In genomic region chr11:120142701-120143100, GRCh38 we compare ENCODE assay signal across 8 cellular contexts. TPM values are rescaled to one million over a fixed set of nuclear protein-coding genes. Genes with fewer than 3 reads are reported as not detected.
"Had no signal": no experiment of that assay in that cellular context is flagged by ENCODE, and none has a peak within 500 bp of the region (broad histone marks: within the 10 kb centered on the region; RNA-seq: fewer than 3 reads in every experiment).

No MANE protein-coding gene starts in this region.

RNA-seq across cellular contexts. Expression of gene TRIM29, which starts 4.8 kb away (rescaled TPM):
- total RNA-seq: activated B cell treated with CpG ODN at 0.5 μM for 24 hours; activated CD4-positive, alpha-beta memory T cell treated with anti-CD3 and anti-CD28 coated beads for 36 hours; activated CD4-positive, alpha-beta T cell treated with anti-CD3 and anti-CD28 coated beads, Interleukin-2, amount 10 ng/mL, durations not matched to agents 24 days and 14 days; activated CD8-positive, alpha-beta memory T cell treated with anti-CD3 and anti-CD28 coated beads for 36 hours; activated CD8-positive, alpha-beta T cell treated with anti-CD3 and anti-CD28 coated beads for 36 hours; activated naive CD8-positive, alpha-beta T cell treated with anti-CD3 and anti-CD28 coated beads, Interleukin-2, amount 10 ng/mL, durations not matched to agents 7 days and 5 days; activated T-helper 2 cell treated with anti-CD3 and anti-CD28 coated beads, Interferon-gamma antibody, Interleukin-2, Interleukin-4, amounts not matched to agents 10 μg/mL and 5 μg/mL and 100 μg/mL, durations not matched to agents 14 hours and 24 hours and 36 hours; cardiac muscle cell had no signal
- polyA plus RNA-seq: cardiac muscle cell had no signal
